ENCODE assay signal across 2 cellular contexts in the genomic region with DNA sequence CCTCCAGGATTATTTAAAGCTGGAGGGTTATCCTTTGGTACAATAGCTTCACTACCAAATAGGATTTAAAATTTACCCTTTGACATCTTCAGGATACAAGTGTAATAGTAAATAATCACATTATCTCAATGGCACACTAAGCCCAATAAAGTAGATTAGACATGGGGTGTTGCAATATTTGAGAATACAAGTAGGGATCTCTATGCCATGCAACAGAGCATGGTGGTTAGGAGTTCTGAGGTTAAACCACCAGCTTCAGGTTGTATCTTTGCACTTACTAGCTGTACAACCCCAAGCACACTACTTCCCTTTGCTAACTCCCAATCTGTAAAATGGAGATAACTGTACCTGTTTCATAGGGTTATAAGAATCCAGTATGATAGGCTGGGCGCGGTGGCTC.
TF ChIP-seq lines count a peak whose summit lies in the region.

No MANE protein-coding gene starts in this region.

TF ChIP-seq in liver, 16 proteins besides CTCF, POLR2A, EP300 and RAD21:
- TF ChIP-seq YY1 (IDR thresholded peaks at IDR 0.05): peak; percentile 47
- no peak for TF ChIP-seq SP1 (IDR thresholded peaks at IDR 0.05)

TF ChIP-seq in HepG2, 621 proteins besides CTCF, POLR2A, EP300 and RAD21:
- TF ChIP-seq, protein P1, sequence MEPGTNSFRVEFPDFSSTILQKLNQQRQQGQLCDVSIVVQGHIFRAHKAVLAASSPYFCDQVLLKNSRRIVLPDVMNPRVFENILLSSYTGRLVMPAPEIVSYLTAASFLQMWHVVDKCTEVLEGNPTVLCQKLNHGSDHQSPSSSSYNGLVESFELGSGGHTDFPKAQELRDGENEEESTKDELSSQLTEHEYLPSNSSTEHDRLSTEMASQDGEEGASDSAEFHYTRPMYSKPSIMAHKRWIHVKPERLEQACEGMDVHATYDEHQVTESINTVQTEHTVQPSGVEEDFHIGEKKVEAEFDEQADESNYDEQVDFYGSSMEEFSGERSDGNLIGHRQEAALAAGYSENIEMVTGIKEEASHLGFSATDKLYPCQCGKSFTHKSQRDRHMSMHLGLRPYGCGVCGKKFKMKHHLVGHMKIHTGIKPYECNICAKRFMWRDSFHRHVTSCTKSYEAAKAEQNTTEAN (CRISPR knock-in tag; conservative IDR thresholded peaks at IDR 0.05): no peak
- TF ChIP-seq ZSCAN21 (CRISPR knock-in tag; IDR thresholded peaks at IDR 0.05; ENCODE audit: borderline replicate concordance) (no peak), KAT2B (IDR thresholded peaks at IDR 0.05; ENCODE audit: borderline replicate concordance, low read depth, low read length) (no peak), RBM22 (optimal IDR thresholded peaks at IDR 0.05; ENCODE audit: low read length) (no peak), XRCC5 (optimal IDR thresholded peaks at IDR 0.05; ENCODE audit: low read length) (no peak), ZKSCAN8 (CRISPR knock-in tag; IDR thresholded peaks at IDR 0.05; ENCODE audit: borderline replicate concordance) (no peak), ZBTB8A (CRISPR knock-in tag; IDR thresholded peaks at IDR 0.05; ENCODE audit: borderline replicate concordance, low read depth) (no peak)
- TF ChIP-seq, protein P2, sequence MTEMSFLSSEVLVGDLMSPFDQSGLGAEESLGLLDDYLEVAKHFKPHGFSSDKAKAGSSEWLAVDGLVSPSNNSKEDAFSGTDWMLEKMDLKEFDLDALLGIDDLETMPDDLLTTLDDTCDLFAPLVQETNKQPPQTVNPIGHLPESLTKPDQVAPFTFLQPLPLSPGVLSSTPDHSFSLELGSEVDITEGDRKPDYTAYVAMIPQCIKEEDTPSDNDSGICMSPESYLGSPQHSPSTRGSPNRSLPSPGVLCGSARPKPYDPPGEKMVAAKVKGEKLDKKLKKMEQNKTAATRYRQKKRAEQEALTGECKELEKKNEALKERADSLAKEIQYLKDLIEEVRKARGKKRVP (CRISPR knock-in tag; IDR thresholded peaks at IDR 0.05): no peak
- TF ChIP-seq, protein P3, sequence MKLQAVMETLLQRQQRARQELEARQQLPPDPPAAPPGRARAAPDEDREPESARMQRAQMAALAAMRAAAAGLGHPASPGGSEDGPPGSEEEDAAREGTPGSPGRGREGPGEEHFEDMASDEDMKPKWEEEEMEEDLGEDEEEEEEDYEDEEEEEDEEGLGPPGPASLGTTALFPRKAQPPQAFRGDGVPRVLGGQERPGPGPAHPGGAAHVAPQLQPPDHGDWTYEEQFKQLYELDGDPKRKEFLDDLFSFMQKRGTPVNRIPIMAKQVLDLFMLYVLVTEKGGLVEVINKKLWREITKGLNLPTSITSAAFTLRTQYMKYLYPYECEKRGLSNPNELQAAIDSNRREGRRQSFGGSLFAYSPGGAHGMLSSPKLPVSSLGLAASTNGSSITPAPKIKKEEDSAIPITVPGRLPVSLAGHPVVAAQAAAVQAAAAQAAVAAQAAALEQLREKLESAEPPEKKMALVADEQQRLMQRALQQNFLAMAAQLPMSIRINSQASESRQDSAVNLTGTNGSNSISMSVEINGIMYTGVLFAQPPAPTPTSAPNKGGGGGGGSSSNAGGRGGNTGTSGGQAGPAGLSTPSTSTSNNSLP (IDR thresholded peaks at IDR 0.05; ENCODE audit: low read depth, low read length): no peak
